ENCODE assay signal across 9 cellular contexts in the genomic region with DNA sequence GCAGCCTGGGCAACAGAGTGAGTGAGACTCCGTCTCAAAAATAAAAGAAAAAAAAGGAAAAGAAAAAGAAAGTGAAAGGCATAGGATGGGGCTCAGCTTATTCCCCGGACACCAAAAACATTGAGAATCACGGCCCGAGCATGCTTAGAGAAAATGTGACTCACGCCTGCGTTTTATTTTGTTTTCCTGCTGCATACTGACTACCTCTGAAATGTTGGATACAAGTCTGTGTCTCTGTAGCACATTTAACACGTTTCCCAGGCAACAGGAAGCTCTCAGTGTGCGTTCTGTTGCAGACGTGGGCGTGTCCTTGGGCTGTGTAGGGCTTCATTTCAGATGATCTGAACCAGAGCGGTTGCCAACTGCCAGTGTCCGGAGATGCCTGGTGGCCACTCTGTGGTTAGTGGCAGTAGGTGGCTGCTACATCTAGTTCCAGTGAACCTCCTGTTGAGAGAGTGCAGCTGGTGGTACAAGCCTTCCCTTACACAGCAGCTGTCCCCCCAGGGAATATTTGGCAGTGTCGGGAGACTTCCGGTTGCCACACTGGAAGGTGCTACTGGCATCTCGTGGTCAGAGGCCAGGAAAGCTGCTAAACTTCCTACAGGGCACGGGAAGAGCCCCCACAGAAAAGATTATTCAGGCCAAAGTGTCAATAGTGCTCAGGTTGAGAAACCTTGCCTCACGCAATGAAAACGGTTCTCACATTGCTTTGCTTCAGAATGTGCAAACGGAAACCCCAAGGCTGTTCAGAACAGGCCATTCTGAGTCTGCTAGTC. TPM values are rescaled to one million over a fixed set of nuclear protein-coding genes. Genes with fewer than 3 reads are reported as not detected.
DNase-seq lines count a peak whose midpoint lies in the region; ATAC-seq lines count a peak whose summit lies in the region.
"Had no signal": no experiment of that assay in that cellular context is flagged by ENCODE, and none has a peak within 500 bp of the region (broad histone marks: within the 10 kb centered on the region; RNA-seq: fewer than 3 reads in every experiment).

No MANE protein-coding gene starts in this region.

- POLR2A ChIA-PET in activated CD8-positive, alpha-beta T cell treated with anti-CD3 and anti-CD28 coated beads, Interleukin-2, amount 10 ng/mL, durations not matched to agents 7 days and 5 days (lab: Charles Lee) = interaction anchor here (0.6 to 1.3 kb wide), 3 partner anchors 21 to 241 kb away, joined by 3 to 4 read pairs (median 3); no protein-coding TSS in a partner anchor

- CTCF ChIA-PET in activated CD8-positive, alpha-beta T cell treated with anti-CD3 and anti-CD28 coated beads, Interleukin-2, amount 10 ng/mL, durations not matched to agents 7 days and 5 days (lab: Charles Lee) = interaction anchor here (1.3 to 1.7 kb wide), 2 partner anchors 21 to 147 kb away, joined by 3 to 4 read pairs; no protein-coding TSS in a partner anchor

- no peaks in the 10 kb centered on the region for H3K27me3 Mint-ChIP-seq in activated CD8-positive, alpha-beta T cell treated with anti-CD3 and anti-CD28 coated beads, Interleukin-2, amount 10 ng/mL, durations not matched to agents 7 days and 5 days (ENCODE audit: low read depth)
- H3K27me3 Mint-ChIP-seq in stimulated activated naive B cell treated with anti-CD40 and anti-IgM and Interleukin-4, amounts not matched to agents 10 μg/mL and 1 μg/mL and 100 μg/mL, for 72 hours = no peaks in the 10 kb centered on the region

- peak overlapping the region; percentile 65 for H3K4me3 Mint-ChIP-seq in activated CD8-positive, alpha-beta T cell treated with anti-CD3 and anti-CD28 coated beads, Interleukin-2, amount 10 ng/mL, durations not matched to agents 7 days and 5 days
- peak overlapping the region; percentile 79 to 87 for H3K4me3 Mint-ChIP-seq in stimulated activated naive B cell treated with anti-CD40 and anti-IgM and Interleukin-4, amounts not matched to agents 10 μg/mL and 1 μg/mL and 100 μg/mL, for 72 hours

- no peaks in the 10 kb centered on the region for H3K9me3 Mint-ChIP-seq in activated CD8-positive, alpha-beta T cell treated with anti-CD3 and anti-CD28 coated beads, Interleukin-2, amount 10 ng/mL, durations not matched to agents 7 days and 5 days (ENCODE audit: insufficient read depth)
- no peaks in the 10 kb centered on the region for H3K9me3 Mint-ChIP-seq in stimulated activated naive B cell treated with anti-CD40 and anti-IgM and Interleukin-4, amounts not matched to agents 10 μg/mL and 1 μg/mL and 100 μg/mL, for 72 hours

- H3K4me1 Mint-ChIP-seq in activated CD8-positive, alpha-beta T cell treated with anti-CD3 and anti-CD28 coated beads, Interleukin-2, amount 10 ng/mL, durations not matched to agents 7 days and 5 days (ENCODE audit: low read depth) = peaks cover 20% of the 10 kb centered on the region
- H3K4me1 Mint-ChIP-seq in stimulated activated naive B cell treated with anti-CD40 and anti-IgM and Interleukin-4, amounts not matched to agents 10 μg/mL and 1 μg/mL and 100 μg/mL, for 72 hours = peaks cover 11 to 22% of the 10 kb centered on the region in 2 donors

- ATAC-seq in HG02973 (IDR thresholded peaks at IDR 0.05; ENCODE audit: unreplicated experiment) = peak; percentile 74
- ATAC-seq in activated CD8-positive, alpha-beta T cell treated with anti-CD3 and anti-CD28 coated beads, Interleukin-2, amount 10 ng/mL, durations not matched to agents 7 days and 5 days = peak; percentile 97
- ATAC-seq in stimulated activated naive B cell treated with anti-CD40 and anti-IgM and Interleukin-4, amounts not matched to agents 10 μg/mL and 1 μg/mL and 100 μg/mL, for 72 hours (replicated peaks) = peak; percentile 90

- peak overlapping the region; percentile 67 for H3K27ac Mint-ChIP-seq in activated CD8-positive, alpha-beta T cell treated with anti-CD3 and anti-CD28 coated beads, Interleukin-2, amount 10 ng/mL, durations not matched to agents 7 days and 5 days
- H3K27ac Mint-ChIP-seq in stimulated activated naive B cell treated with anti-CD40 and anti-IgM and Interleukin-4, amounts not matched to agents 10 μg/mL and 1 μg/mL and 100 μg/mL, for 72 hours = peak overlapping the region; percentile 84

- no peaks in the 10 kb centered on the region for H3K36me3 Mint-ChIP-seq in activated CD8-positive, alpha-beta T cell treated with anti-CD3 and anti-CD28 coated beads, Interleukin-2, amount 10 ng/mL, durations not matched to agents 7 days and 5 days (ENCODE audit: low read depth)
- H3K36me3 Mint-ChIP-seq in stimulated activated naive B cell treated with anti-CD40 and anti-IgM and Interleukin-4, amounts not matched to agents 10 μg/mL and 1 μg/mL and 100 μg/mL, for 72 hours = no peaks in the 10 kb centered on the region

- DNase-seq in GM04504 (ENCODE audit: low read depth) = peak; percentile 84
- peak; percentile 45 to 71 for DNase-seq in NCI-H524 (lab: John Stamatoyannopoulos, UW)
- DNase-seq in activated CD8-positive, alpha-beta T cell treated with anti-CD3 and anti-CD28 coated beads, Interleukin-2, amount 10 ng/mL, durations not matched to agents 7 days and 5 days = peak; percentile 78
- DNase-seq in effector CD4-positive, alpha-beta T cell = peak; percentile 53
- peak; percentile 98 for DNase-seq in myocyte (ENCODE audit: low read depth)
- no peak for DNase-seq in stimulated activated naive B cell treated with anti-CD40 and anti-IgM and Interleukin-4, amounts not matched to agents 10 μg/mL and 1 μg/mL and 100 μg/mL, for 72 hours
- no peak for DNase-seq in GDM1 (lab: John Stamatoyannopoulos, UW)

RNA-seq across cellular contexts. Expression of gene SLC51A, which starts 3.0 kb away (rescaled TPM):
- not detected for total RNA-seq in activated CD8-positive, alpha-beta T cell treated with anti-CD3 and anti-CD28 coated beads, Interleukin-2, amount 10 ng/mL, durations not matched to agents 7 days and 5 days
- total RNA-seq in myocyte = not detected in 2 replicates
- polyA plus RNA-seq in myocyte (2012) = 8.3 TPM
- total RNA-seq: cardiac muscle cell had no signal

RNA-seq across cellular contexts. Expression of gene ZDHHC19, which starts 8.2 kb away (rescaled TPM):
- not detected for total RNA-seq in activated CD8-positive, alpha-beta T cell treated with anti-CD3 and anti-CD28 coated beads, Interleukin-2, amount 10 ng/mL, durations not matched to agents 7 days and 5 days
- total RNA-seq in myocyte = not detected in 2 replicates
- polyA plus RNA-seq in myocyte (2012) = not detected

Comparison
In these comparisons a context has a peak if more than half of its experiments do, and no peak if none do; other contexts are left out.
1. DNase-seq: peak in GM04504 (single experiment), NCI-H524 (2 of 2), activated CD8-positive, alpha-beta T cell treated with anti-CD3 and anti-CD28 coated beads, Interleukin-2, amount 10 ng/mL, durations not matched to agents 7 days and 5 days (single experiment), effector CD4-positive, alpha-beta T cell (single experiment) and myocyte (single experiment); none in stimulated activated naive B cell treated with anti-CD40 and anti-IgM and Interleukin-4, amounts not matched to agents 10 μg/mL and 1 μg/mL and 100 μg/mL, for 72 hours (single experiment) and GDM1 (single experiment).
2. Peak in every context shown above with its lines, with median percentiles within 50 percentile points of each other: ATAC-seq.